ENCODE assay signal across 6 cellular contexts in genomic region chr1:43936470-43937151, GRCh38. TPM values are rescaled to one million over a fixed set of nuclear protein-coding genes. Genes with fewer than 3 reads are reported as not detected.
A peak's percentile ranks its signal among the peaks of the same experiment; 100 is the strongest.
DNase-seq lines count a peak whose midpoint lies in the region; ATAC-seq and TF ChIP-seq lines count a peak whose summit lies in the region.

No MANE protein-coding gene starts in this region.

- peak overlapping the region; percentile 55 for H3K4me3 Mint-ChIP-seq in activated CD8-positive, alpha-beta T cell treated with anti-CD3 and anti-CD28 coated beads for 36 hours

- H3K27me3 Mint-ChIP-seq in activated CD8-positive, alpha-beta T cell treated with anti-CD3 and anti-CD28 coated beads for 36 hours = peaks cover 25% of the 10 kb centered on the region

- H3K4me1 Mint-ChIP-seq in activated CD8-positive, alpha-beta T cell treated with anti-CD3 and anti-CD28 coated beads for 36 hours (ENCODE audit: low read depth) = peaks cover 18% of the 10 kb centered on the region

- H3K36me3 Mint-ChIP-seq in activated CD8-positive, alpha-beta T cell treated with anti-CD3 and anti-CD28 coated beads for 36 hours (ENCODE audit: low read depth) = peaks cover 1% of the 10 kb centered on the region

- H3K9me3 Mint-ChIP-seq in activated CD8-positive, alpha-beta T cell treated with anti-CD3 and anti-CD28 coated beads for 36 hours = no peaks in the 10 kb centered on the region

- POLR2A ChIA-PET in activated CD8-positive, alpha-beta T cell treated with anti-CD3 and anti-CD28 coated beads for 36 hours (lab: Charles Lee) = interaction anchor here (0.7 to 1.0 kb wide), 2 partner anchors 9 to 124 kb away, joined by 3 read pairs; no protein-coding TSS in a partner anchor

- peak; percentile 40 for ATAC-seq in activated CD8-positive, alpha-beta T cell treated with anti-CD3 and anti-CD28 coated beads for 36 hours
- no peak for ATAC-seq in HG03354 (IDR thresholded peaks at IDR 0.05; ENCODE audit: poor library complexity, severe bottlenecking, unreplicated experiment)

- CTCF ChIA-PET in activated CD8-positive, alpha-beta T cell treated with anti-CD3 and anti-CD28 coated beads for 36 hours (lab: Charles Lee) = interaction anchor here (0.6 to 12.8 kb wide), 5 partner anchors 10 to 407 kb away, joined by 3 to 307 read pairs (median 12); partner anchors contain the start of gene IPO13

- in situ Hi-C loops in GM13977 (cut with MboI; ENCODE audit: low pct_unique_long_range_greater_than_20kb, low sequenced_read_pairs, unreplicated experiment) = loop anchor here (10.0 to 25.0 kb wide), 2 partner anchors 172 to 399 kb away; partner anchors contain the start of gene PTPRF

- no peak overlapping the region for H3K27ac Mint-ChIP-seq in activated CD8-positive, alpha-beta T cell treated with anti-CD3 and anti-CD28 coated beads for 36 hours

- DNase-seq in GM13977 (ENCODE audit: low spot score) (peak; percentile 63), left kidney (ENCODE audit: low read depth, low spot score) (peak; percentile 77), RKO (ENCODE audit: low spot score) (no peak), medulla oblongata (ENCODE audit: extremely low spot score) (no peak)
- DNase-seq in activated CD8-positive, alpha-beta T cell treated with anti-CD3 and anti-CD28 coated beads for 36 hours = peak; percentile 27

- intact Hi-C loops in activated CD8-positive, alpha-beta T cell treated with anti-CD3 and anti-CD28 coated beads for 36 hours (cut with micrococcal nuclease) = no loop called here

- peak; percentile 12 for TF ChIP-seq CTCF in GM13977 (IDR thresholded peaks at IDR 0.05; ENCODE audit: extremely low read depth, insufficient read depth, missing control alignments)
- TF ChIP-seq CTCF in activated CD8-positive, alpha-beta T cell treated with anti-CD3 and anti-CD28 coated beads for 36 hours (IDR thresholded peaks at IDR 0.05) = no peak

RNA-seq across cellular contexts. Expression of gene ARTN, which starts 3.0 kb away (rescaled TPM):
- under 1 TPM; 0.36 to 0.68 TPM for total RNA-seq in activated CD8-positive, alpha-beta T cell treated with anti-CD3 and anti-CD28 coated beads for 36 hours

RNA-seq across cellular contexts. Expression of gene IPO13, which starts 10.1 kb away (rescaled TPM):
- 10 to 100 TPM; 16.2 to 16.5 TPM for total RNA-seq in activated CD8-positive, alpha-beta T cell treated with anti-CD3 and anti-CD28 coated beads for 36 hours

RNA-seq across cellular contexts. Expression of gene DPH2, which starts 33.2 kb away (rescaled TPM):
- total RNA-seq in activated CD8-positive, alpha-beta T cell treated with anti-CD3 and anti-CD28 coated beads for 36 hours = 10 to 100 TPM; 29.6 to 34.1 TPM

RNA-seq across cellular contexts. Expression of gene ATP6V0B, which starts 38.1 kb away (rescaled TPM):
- total RNA-seq in activated CD8-positive, alpha-beta T cell treated with anti-CD3 and anti-CD28 coated beads for 36 hours = 10 to 100 TPM; 67.6 to 75.5 TPM

RNA-seq across cellular contexts. Expression of gene B4GALT2, which starts 42.4 kb away (rescaled TPM):
- total RNA-seq in activated CD8-positive, alpha-beta T cell treated with anti-CD3 and anti-CD28 coated beads for 36 hours = 10 to 100 TPM; 35.4 to 35.5 TPM

Comparison
In these comparisons a context has a peak if more than half of its experiments do, and no peak if none do; other contexts are left out.
1. DNase-seq: peak in GM13977 (single experiment), activated CD8-positive, alpha-beta T cell treated with anti-CD3 and anti-CD28 coated beads for 36 hours (single experiment) and left kidney (single experiment); none in RKO (single experiment) and medulla oblongata (single experiment).